ENCODE assay signal across 9 cellular contexts in the genomic region with DNA sequence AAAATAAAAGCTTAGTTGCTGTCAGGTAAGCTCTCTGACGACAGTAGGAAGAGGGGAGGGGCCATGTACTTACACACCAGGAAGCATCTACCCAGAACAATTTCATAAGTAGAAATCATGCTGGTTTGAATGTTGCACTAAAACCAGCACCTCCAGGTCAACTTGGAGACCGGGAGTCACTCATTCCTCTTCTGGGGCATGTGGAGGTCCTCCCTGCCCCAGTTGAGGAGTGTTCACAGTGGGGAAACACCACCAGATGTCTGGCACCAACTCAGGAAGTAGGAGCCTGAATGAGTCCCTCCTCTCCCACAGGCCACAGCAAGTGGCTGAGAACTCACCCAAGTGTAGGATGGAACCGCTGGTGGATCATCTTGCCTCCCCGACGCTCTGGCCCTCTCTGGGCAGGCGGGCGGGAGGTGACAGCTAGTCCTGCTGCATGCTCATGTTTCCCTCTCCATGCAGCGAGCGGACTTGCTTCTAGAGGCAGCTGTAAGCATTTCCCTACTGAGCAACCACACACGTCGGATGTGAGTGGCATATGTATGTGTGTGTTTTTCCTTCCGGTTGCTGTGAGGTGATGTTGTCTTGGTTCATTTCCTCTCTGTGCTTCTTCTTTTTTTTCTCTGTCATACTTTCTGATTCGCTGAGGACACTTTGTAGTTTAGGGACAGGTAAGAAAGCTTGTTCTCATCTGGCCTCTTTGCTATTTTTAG.
A peak's percentile ranks its signal among the peaks of the same experiment; 100 is the strongest.
DNase-seq lines count a peak whose midpoint lies in the region; ATAC-seq and TF ChIP-seq lines count a peak whose summit lies in the region.
"Had no signal": no experiment of that assay in that cellular context is flagged by ENCODE, and none has a peak within 500 bp of the region (broad histone marks: within the 10 kb centered on the region; RNA-seq: fewer than 3 reads in every experiment).

No MANE protein-coding gene starts in this region.

- no peaks in the 10 kb centered on the region for H3K36me3 ChIP-seq in tibial artery

- no peak overlapping the region for H3K27ac ChIP-seq in tibial artery
- H3K27ac ChIP-seq: epithelial cell of prostate had no signal

- DNase-seq in GM10266 (ENCODE audit: extremely low spot score) (peak; percentile 54), NB4 (ENCODE audit: low read depth) (peak; percentile 20), activated T-helper 1 cell treated with Interleukin-2 at 50 U/mL for 16 hours (ENCODE audit: low read depth) (peak; percentile 37), memory B cell (ENCODE audit: low spot score in 2 of 2) (peak; percentile 59 to 68), tibial artery (no peak), NCI-H69 (lab: John Stamatoyannopoulos, UW) (no peak)
- DNase-seq in stimulated activated naive CD8-positive, alpha-beta T cell treated with anti-CD3 and anti-CD28 coated beads, Interleukin-15, amount 100 ng/mL, for 72 hours: peak; percentile 47 to 76

- no peaks in the 10 kb centered on the region for H3K27me3 ChIP-seq in tibial artery

- intact Hi-C loops in tibial artery (cut with DNase I; ENCODE audit: low total_unique reads): no loop called here

- H3K4me1 Mint-ChIP-seq in memory B cell: peaks cover 50% of the 10 kb centered on the region
- peaks cover 69% of the 10 kb centered on the region for H3K4me1 Mint-ChIP-seq in stimulated activated naive CD8-positive, alpha-beta T cell treated with anti-CD3 and anti-CD28 coated beads, Interleukin-15, amount 100 ng/mL, for 72 hours

- no peaks in the 10 kb centered on the region for H3K27me3 Mint-ChIP-seq in memory B cell
- H3K27me3 Mint-ChIP-seq in stimulated activated naive CD8-positive, alpha-beta T cell treated with anti-CD3 and anti-CD28 coated beads, Interleukin-15, amount 100 ng/mL, for 72 hours: no peaks in the 10 kb centered on the region

- H3K4me3 ChIP-seq in NB4 (ENCODE audit: low read depth, low read length) (no peak overlapping the region), tibial artery (no peak overlapping the region)

- H3K4me3 Mint-ChIP-seq in memory B cell: peak overlapping the region; percentile 92
- peak overlapping the region; percentile 91 to 94 for H3K4me3 Mint-ChIP-seq in stimulated activated naive CD8-positive, alpha-beta T cell treated with anti-CD3 and anti-CD28 coated beads, Interleukin-15, amount 100 ng/mL, for 72 hours

- H3K9me3 ChIP-seq in tibial artery: no peaks in the 10 kb centered on the region

- no peak for TF ChIP-seq POLR2A in NB4 (IDR thresholded peaks at IDR 0.05; ENCODE audit: extremely low read depth, insufficient read length)

- no peaks in the 10 kb centered on the region for H3K9me3 Mint-ChIP-seq in memory B cell
- peaks cover 0 to 9% of the 10 kb centered on the region in 2 donors for H3K9me3 Mint-ChIP-seq in stimulated activated naive CD8-positive, alpha-beta T cell treated with anti-CD3 and anti-CD28 coated beads, Interleukin-15, amount 100 ng/mL, for 72 hours

- ATAC-seq in GM21737 (IDR thresholded peaks at IDR 0.05; ENCODE audit: unreplicated experiment): peak; percentile 78
- peak; percentile 91 for ATAC-seq in memory B cell (ENCODE audit: low read depth)
- ATAC-seq in stimulated activated naive CD8-positive, alpha-beta T cell treated with anti-CD3 and anti-CD28 coated beads, Interleukin-15, amount 100 ng/mL, for 72 hours: peak; percentile 98

- peaks cover 0 to 11% (median 2%) of the 10 kb centered on the region in 4 donors for H3K4me1 ChIP-seq in tibial artery

- H3K27ac Mint-ChIP-seq in memory B cell: peak overlapping the region; percentile 90
- H3K27ac Mint-ChIP-seq in stimulated activated naive CD8-positive, alpha-beta T cell treated with anti-CD3 and anti-CD28 coated beads, Interleukin-15, amount 100 ng/mL, for 72 hours: peak overlapping the region; percentile 96

- peaks cover 13% of the 10 kb centered on the region for H3K36me3 Mint-ChIP-seq in memory B cell

- TF ChIP-seq CTCF in GM10266 (IDR thresholded peaks at IDR 0.05; ENCODE audit: control insufficient read depth, insufficient read depth, low read depth, missing control alignments) (no peak), NB4 (IDR thresholded peaks at IDR 0.05; ENCODE audit: low read depth, low read length) (no peak), tibial artery (IDR thresholded peaks at IDR 0.05) (no peak)

Comparison
In these comparisons a context has a peak if more than half of its experiments do, and no peak if none do; other contexts are left out.
1. DNase-seq: peak in GM10266 (single experiment), NB4 (single experiment), activated T-helper 1 cell treated with Interleukin-2 at 50 U/mL for 16 hours (single experiment), memory B cell (2 of 2) and stimulated activated naive CD8-positive, alpha-beta T cell treated with anti-CD3 and anti-CD28 coated beads, Interleukin-15, amount 100 ng/mL, for 72 hours (2 of 2); none in tibial artery (0 of 2) and NCI-H69 (single experiment).
2. Peak in every context shown above with its lines, with median percentiles within 50 percentile points of each other: ATAC-seq.